In the genomic region with DNA sequence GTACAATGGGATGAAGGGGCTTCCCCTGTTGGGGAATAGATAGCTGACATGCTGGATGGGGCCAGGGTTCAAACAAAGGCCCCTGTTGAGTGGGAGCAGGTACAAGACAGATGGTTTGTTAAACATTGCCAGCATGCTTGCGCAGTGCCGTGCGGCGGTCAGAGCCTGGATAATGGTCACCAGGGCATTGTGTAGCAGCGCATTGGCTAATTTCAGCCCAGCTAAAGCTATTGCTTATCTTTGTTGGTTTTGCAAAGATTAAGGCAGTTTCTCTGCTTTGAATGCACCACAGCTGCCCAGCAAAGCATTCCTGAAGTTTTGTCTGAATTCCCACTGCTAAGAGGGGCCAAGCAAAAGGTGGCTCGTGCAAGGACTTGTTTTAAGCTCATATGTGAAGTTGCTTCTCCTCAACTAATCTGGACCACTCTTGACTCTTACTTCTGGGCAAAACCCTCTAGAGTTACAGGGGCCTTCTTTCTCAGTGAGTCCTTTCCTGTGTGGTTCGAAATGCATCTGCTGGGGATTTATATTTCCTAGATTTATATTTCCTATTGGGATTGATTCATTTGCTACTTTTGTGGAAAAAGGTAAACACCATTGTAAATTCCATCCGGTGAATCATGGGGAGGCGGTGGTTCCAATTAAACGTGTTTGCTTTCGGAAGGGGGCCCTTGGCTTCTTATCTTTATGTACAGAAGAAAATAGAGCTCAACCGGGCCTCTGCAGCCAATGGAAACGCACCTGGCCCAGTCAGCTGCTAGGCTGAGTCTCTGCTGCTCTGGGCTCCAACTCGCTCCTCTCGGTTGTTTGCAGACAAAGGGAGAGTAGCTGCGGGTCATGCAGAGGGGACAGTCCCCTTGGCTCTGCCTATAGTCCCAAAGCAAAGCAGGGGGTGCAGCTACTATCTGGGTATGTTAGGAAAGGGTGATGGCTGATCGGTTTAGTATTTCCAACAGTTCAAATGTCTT, we compare ENCODE assay signal across 14 cellular contexts.
A peak's percentile ranks its signal among the peaks of the same experiment; 100 is the strongest.
DNase-seq lines count a peak whose midpoint lies in the region; ATAC-seq, FAIRE-seq and TF ChIP-seq lines count a peak whose summit lies in the region.
"Had no signal": no experiment of that assay in that cellular context is flagged by ENCODE, and none has a peak within 500 bp of the region (broad histone marks: within the 10 kb centered on the region; RNA-seq: fewer than 3 reads in every experiment).

No MANE protein-coding gene starts in this region.

- peak overlapping the region; percentile 50 for H3K27ac Mint-ChIP-seq in Caco-2 (ENCODE audit: unreplicated experiment)
- H3K27ac Mint-ChIP-seq: activated CD4-positive, alpha-beta memory T cell treated with anti-CD3 and anti-CD28 coated beads for 36 hours had no signal

- no peaks in the 10 kb centered on the region for H3K9me3 Mint-ChIP-seq in Caco-2 (ENCODE audit: unreplicated experiment)

- peaks cover 65% of the 10 kb centered on the region for H3K4me1 Mint-ChIP-seq in Caco-2 (ENCODE audit: low read depth, unreplicated experiment)

- DNase-seq in Caco-2 (peak; percentile 92 to 96), NCI-H1436 treated with DMSO at 0.1 percent for 48 hours (lab: John Stamatoyannopoulos, UW) (peak; percentile 68), SHP77 (lab: John Stamatoyannopoulos, UW) (peak; percentile 93 to 96), left lobe of liver (ENCODE audit: low spot score) (peak; percentile 88), SK-N-DZ (ENCODE audit: low spot score) (no peak), D721Med (ENCODE audit: insufficient read length, low spot score) (no peak)
- no peak for DNase-seq in stimulated activated CD4-positive, alpha-beta T cell treated with anti-CD3 and anti-CD28 coated beads, Interleukin-15, amount 100 ng/mL, for 24 hours
- DNase-seq: activated CD4-positive, alpha-beta memory T cell treated with anti-CD3 and anti-CD28 coated beads for 36 hours; activated naive CD4-positive, alpha-beta T cell treated with anti-CD3 and anti-CD28 coated beads, Interleukin-2, amount 50 U/mL, for 16 hours; NCI-H187 had no signal

- H3K9me3 ChIP-seq in Caco-2 = no peaks in the 10 kb centered on the region

- TF ChIP-seq CTCF in Caco-2 (IDR thresholded peaks at IDR 0.05; ENCODE audit: insufficient read depth in 1 of 2, low read depth in 1 of 2, low read length in 1 of 2, severe bottlenecking in 1 of 2, unreplicated experiment in 1 of 2) (no peak), D721Med (IDR thresholded peaks at IDR 0.05; ENCODE audit: insufficient read depth, missing control alignments) (no peak)

- no peaks in the 10 kb centered on the region for H3K36me3 ChIP-seq in Caco-2 (ENCODE audit: control insufficient read depth, insufficient read depth, low read length)

- intact Hi-C loops in Caco-2 (cut with micrococcal nuclease; ENCODE audit: unreplicated experiment) = loop anchor here (1.0 kb wide), 7 partner anchors 12 to 168 kb away; a partner anchor contains a TSS

- H3K4me3 ChIP-seq in Caco-2 (ENCODE audit: low read depth, low read length) = no peak overlapping the region
- H3K4me3 ChIP-seq: SK-N-MC, skin epidermis had no signal

- BruUV-seq in Caco-2 (replicated peaks; lab: Mats Ljungman, UMichigan) = no TSS peak

- H3K27me3 ChIP-seq in Caco-2 (replicated peaks; ENCODE audit: control insufficient read depth, insufficient read depth, low read length) = no peaks in the 10 kb centered on the region

- no peaks in the 10 kb centered on the region for H3K27me3 Mint-ChIP-seq in Caco-2 (ENCODE audit: insufficient read depth, unreplicated experiment)
- H3K27me3 Mint-ChIP-seq: activated CD4-positive, alpha-beta memory T cell treated with anti-CD3 and anti-CD28 coated beads for 36 hours had no signal

- POLR2A ChIA-PET in Caco-2 (lab: Charles Lee) = interaction anchor here (0.5 to 3.7 kb wide), 12 partner anchors 9 to 846 kb away, joined by 3 to 62 read pairs (median 4); a partner anchor contains a TSS

- ATAC-seq in left lobe of liver (peak; percentile 87), GM19452 (IDR thresholded peaks at IDR 0.05; ENCODE audit: unreplicated experiment) (no peak)

- peaks cover 17% of the 10 kb centered on the region for H3K36me3 Mint-ChIP-seq in Caco-2 (ENCODE audit: insufficient read depth, unreplicated experiment)
- H3K36me3 Mint-ChIP-seq: activated CD4-positive, alpha-beta memory T cell treated with anti-CD3 and anti-CD28 coated beads for 36 hours had no signal

- no peak for FAIRE-seq in D721Med (lab: Jason Lieb, UNC)
- FAIRE-seq: G401.6 had no signal

- H3K4me1 ChIP-seq in Caco-2 = peaks cover 71% of the 10 kb centered on the region

- CTCF ChIA-PET in Caco-2 (lab: Charles Lee) = interaction anchor here (0.6 to 2.3 kb wide), 10 partner anchors 12 to 174 kb away, joined by 3 to 27 read pairs (median 5); a partner anchor contains a TSS

- H3K4me3 Mint-ChIP-seq in Caco-2 (ENCODE audit: unreplicated experiment) = peak overlapping the region; percentile 35
- H3K4me3 Mint-ChIP-seq: activated CD4-positive, alpha-beta memory T cell treated with anti-CD3 and anti-CD28 coated beads for 36 hours had no signal

Comparison
In these comparisons a context has a peak if more than half of its experiments do, and no peak if none do; other contexts are left out.
1. DNase-seq: peak in Caco-2 (2 of 2), NCI-H1436 treated with DMSO at 0.1 percent for 48 hours (single experiment), SHP77 (2 of 2) and left lobe of liver (single experiment); none in stimulated activated CD4-positive, alpha-beta T cell treated with anti-CD3 and anti-CD28 coated beads, Interleukin-15, amount 100 ng/mL, for 24 hours (single experiment), SK-N-DZ (single experiment) and D721Med (single experiment).